ENCODE assay signal across 20 cellular contexts in genomic region chr2:112301171-112301584, GRCh38. TPM values are rescaled to one million over a fixed set of nuclear protein-coding genes. Genes with fewer than 3 reads are reported as not detected.
DNase-seq lines count a peak whose midpoint lies in the region; ATAC-seq and TF ChIP-seq lines count a peak whose summit lies in the region.
"Had no signal": no experiment of that assay in that cellular context is flagged by ENCODE, and none has a peak within 500 bp of the region (broad histone marks: within the 10 kb centered on the region; RNA-seq: fewer than 3 reads in every experiment).

No MANE protein-coding gene starts in this region.

- DNase-seq in GM03348 (ENCODE audit: low spot score) (peak; percentile 46), OCI-M2 (lab: John Stamatoyannopoulos, UW; ENCODE audit: unreplicated experiment) (peak; percentile 21), coronary artery (ENCODE audit: low spot score) (no peak), osteoblast (ENCODE audit: insufficient read length, low spot score, missing footprints) (peak; percentile 78), occipital lobe (lab: John Stamatoyannopoulos, UW) (no peak), left colon (no peak)
- DNase-seq in T-helper 2 cell treated with Interferon-gamma antibody and Interleukin-4, amounts not matched to agents 5 μg/mL and 100 μg/mL, for 36 hours (ENCODE audit: low spot score): no peak
- DNase-seq: activated B cell treated with CpG ODN at 0.5 μM for 24 hours; activated CD8-positive, alpha-beta memory T cell treated with anti-CD3 and anti-CD28 coated beads for 24 hours; amniotic stem cell; C1 segment of cervical spinal cord; DMS79; NCI-H1105; NCI-H774; stimulated activated CD4-positive, alpha-beta T cell treated with anti-CD3 and anti-CD28 coated beads, Interleukin-4, amount 100 ng/mL, for 1 hour; stimulated activated CD8-positive, alpha-beta memory T cell treated with anti-CD3 and anti-CD28 coated beads, Interleukin-4, amount 100 ng/mL, for 48 hours; T-cell had no signal

- H3K27me3 ChIP-seq in osteoblast (ENCODE audit: insufficient read depth, low read length): no peaks in the 10 kb centered on the region
- H3K27me3 ChIP-seq: neutrophil had no signal

- no peak overlapping the region for H2AFZ ChIP-seq in osteoblast (ENCODE audit: low read length)

- H3K9me3 ChIP-seq in osteoblast (ENCODE audit: low read depth, low read length): no peaks in the 10 kb centered on the region
- H3K9me3 ChIP-seq: neutrophil had no signal

- peaks cover 3% of the 10 kb centered on the region for H3K36me3 ChIP-seq in osteoblast (ENCODE audit: insufficient read depth, low read length)

- H3K27ac Mint-ChIP-seq in T-helper 2 cell treated with Interferon-gamma antibody and Interleukin-4, amounts not matched to agents 5 μg/mL and 100 μg/mL, for 36 hours: no peak overlapping the region
- H3K27ac Mint-ChIP-seq: activated B cell treated with CpG ODN at 0.5 μM for 24 hours, T-cell had no signal

- H3K27me3 Mint-ChIP-seq in T-helper 2 cell treated with Interferon-gamma antibody and Interleukin-4, amounts not matched to agents 5 μg/mL and 100 μg/mL, for 36 hours (ENCODE audit: low read depth): no peaks in the 10 kb centered on the region
- H3K27me3 Mint-ChIP-seq: activated B cell treated with CpG ODN at 0.5 μM for 24 hours, T-cell had no signal

- H3K79me2 ChIP-seq in osteoblast (ENCODE audit: insufficient read depth, low read length): peaks cover 2% of the 10 kb centered on the region

- peaks cover 21% of the 10 kb centered on the region for H3K4me1 ChIP-seq in osteoblast (ENCODE audit: insufficient read depth, low read length)

- H4K20me1 ChIP-seq in osteoblast (ENCODE audit: insufficient read depth, low read length): no peaks in the 10 kb centered on the region

- H3K4me3 ChIP-seq in coronary artery: no peak overlapping the region
- no peak overlapping the region for H3K4me3 ChIP-seq in osteoblast (ENCODE audit: insufficient read depth, low read length)

- no peak for TF ChIP-seq CTCF in coronary artery (IDR thresholded peaks at IDR 0.05)
- no peak for TF ChIP-seq CTCF in osteoblast (IDR thresholded peaks at IDR 0.05; ENCODE audit: extremely low read depth, low read depth, low read length)

- no peak for ATAC-seq in left colon
- ATAC-seq: esophagus mucosa, T-cell had no signal

- H3K36me3 Mint-ChIP-seq in T-helper 2 cell treated with Interferon-gamma antibody and Interleukin-4, amounts not matched to agents 5 μg/mL and 100 μg/mL, for 36 hours (ENCODE audit: low read depth): peaks cover 31% of the 10 kb centered on the region

- H3K4me3 Mint-ChIP-seq in T-helper 2 cell treated with Interferon-gamma antibody and Interleukin-4, amounts not matched to agents 5 μg/mL and 100 μg/mL, for 36 hours: no peak overlapping the region
- H3K4me3 Mint-ChIP-seq: activated B cell treated with CpG ODN at 0.5 μM for 24 hours, T-cell had no signal

- intact Hi-C loops in left colon (cut with DNase I, micrococcal nuclease): no loop called here

- no peaks in the 10 kb centered on the region for H3K4me1 Mint-ChIP-seq in T-helper 2 cell treated with Interferon-gamma antibody and Interleukin-4, amounts not matched to agents 5 μg/mL and 100 μg/mL, for 36 hours (ENCODE audit: low read depth)

- H3K27ac ChIP-seq in coronary artery (peak overlapping the region; percentile 42 to 69), osteoblast (ENCODE audit: low read depth, low read length) (peak overlapping the region; percentile 87)
- H3K27ac ChIP-seq: KMS-11, neutrophil had no signal

- H3K4me2 ChIP-seq in osteoblast (ENCODE audit: insufficient read depth, low read length): peak overlapping the region; percentile 25
- H3K4me2 ChIP-seq: KMS-11 had no signal

- H3K9me3 Mint-ChIP-seq in T-helper 2 cell treated with Interferon-gamma antibody and Interleukin-4, amounts not matched to agents 5 μg/mL and 100 μg/mL, for 36 hours: no peaks in the 10 kb centered on the region
- H3K9me3 Mint-ChIP-seq: activated B cell treated with CpG ODN at 0.5 μM for 24 hours, T-cell had no signal

RNA-seq across cellular contexts. Expression of gene ZC3H6, which starts 25.8 kb away (rescaled TPM):
- total RNA-seq in osteoblast (4.3 and 7.1 TPM in 2 replicates), occipital lobe (30.4 TPM), left colon (1 to 10 TPM; 5.5 to 9.6 TPM)

RNA-seq across cellular contexts. Expression of gene ZC3H8, which starts 46.3 kb away (rescaled TPM):
- total RNA-seq in osteoblast: 7.6 and 8.0 TPM in 2 replicates
- total RNA-seq in occipital lobe: 26.0 TPM
- 1 to 10 TPM; 5.1 to 8.1 TPM for total RNA-seq in left colon

Comparison
In these comparisons a context has a peak if more than half of its experiments do, and no peak if none do; other contexts are left out.
1. DNase-seq: peak in GM03348 (single experiment), OCI-M2 (single experiment) and osteoblast (single experiment); none in coronary artery (single experiment), T-helper 2 cell treated with Interferon-gamma antibody and Interleukin-4, amounts not matched to agents 5 μg/mL and 100 μg/mL, for 36 hours (single experiment), occipital lobe (single experiment) and left colon (0 of 2).